Comparison of ENCODE assay signal across 8 cellular contexts in the genomic region with DNA sequence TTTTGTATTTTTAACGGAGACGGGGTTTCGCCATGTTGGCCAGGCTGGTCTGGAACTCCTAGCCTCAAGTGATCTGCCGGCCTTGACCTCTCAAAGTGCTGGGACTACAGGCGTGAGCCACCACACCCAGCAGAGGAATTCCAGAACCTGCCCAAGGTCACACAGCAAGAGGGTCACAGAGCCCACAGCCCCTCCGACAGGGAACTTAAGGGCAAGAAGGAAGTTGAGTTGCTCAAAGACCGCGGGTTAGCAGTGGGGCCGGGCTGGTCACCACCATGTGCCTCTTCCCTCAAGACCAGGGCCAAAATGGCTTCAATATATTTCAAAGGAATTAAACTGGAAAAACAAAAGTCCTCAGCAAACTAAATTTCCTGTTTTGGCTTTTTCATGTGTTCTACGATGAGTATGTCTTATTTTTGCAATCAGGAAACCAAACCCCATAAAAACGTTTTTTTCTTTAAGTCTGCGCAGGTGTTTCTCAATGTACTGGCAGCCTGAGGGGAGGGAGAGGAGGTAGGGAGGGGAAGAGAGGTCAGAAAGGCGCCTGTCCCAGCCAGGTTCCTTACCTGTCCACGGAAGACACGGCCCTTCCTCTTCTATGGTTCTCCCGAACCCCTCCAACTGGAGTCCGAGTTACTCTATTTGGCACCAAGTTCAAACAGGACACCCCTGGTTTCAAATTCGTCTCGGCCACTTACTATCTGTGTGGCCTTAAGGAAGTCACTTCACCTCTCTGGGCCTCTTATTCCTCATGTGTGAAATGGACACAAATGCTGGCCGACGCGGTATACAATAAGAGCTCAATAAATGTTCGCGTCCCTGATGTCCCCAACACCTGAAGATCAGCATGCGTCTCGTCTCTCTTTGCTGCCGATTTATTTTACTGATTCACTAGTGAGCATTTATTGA. TPM values are rescaled to one million over a fixed set of nuclear protein-coding genes. Genes with fewer than 3 reads are reported as not detected.
DNase-seq lines count a peak whose midpoint lies in the region; ATAC-seq and TF ChIP-seq lines count a peak whose summit lies in the region.

No MANE protein-coding gene starts in this region.

- intact Hi-C loops in heart right ventricle (cut with DNase I) = loop anchor here in 1 of 10 donors (10.0 kb wide), 1 partner anchor 119 kb away; no protein-coding TSS in a partner anchor

- peaks cover 0 to 45% (median 27%) of the 10 kb centered on the region in 9 donors for H3K4me1 ChIP-seq in heart right ventricle

- H3K4me1 Mint-ChIP-seq in activated CD8-positive, alpha-beta T cell treated with anti-CD3 and anti-CD28 coated beads, Interleukin-2, amount 10 ng/mL, durations not matched to agents 7 days and 5 days (ENCODE audit: low read depth) = peaks cover 26% of the 10 kb centered on the region

- POLR2A ChIA-PET in activated CD8-positive, alpha-beta T cell treated with anti-CD3 and anti-CD28 coated beads, Interleukin-2, amount 10 ng/mL, durations not matched to agents 7 days and 5 days (lab: Charles Lee) = interaction anchor here (1.0 to 1.7 kb wide), 3 partner anchors 10 to 170 kb away, joined by 3 to 4 read pairs (median 3); no protein-coding TSS in a partner anchor

- DNase-seq in NCI-H510A treated with DMSO at 0.1 percent for 48 hours (lab: John Stamatoyannopoulos, UW) = peak; percentile 30
- no peak for DNase-seq in NCI-H510A (lab: John Stamatoyannopoulos, UW)
- DNase-seq in activated CD8-positive, alpha-beta T cell treated with anti-CD3 and anti-CD28 coated beads, Interleukin-2, amount 10 ng/mL, durations not matched to agents 7 days and 5 days = peak; percentile 30
- DNase-seq in heart right ventricle = peak in 1 of 2 donors; percentile 26
- DNase-seq in retinal pigment epithelial cell (ENCODE audit: low read depth) = no peak
- no peak for DNase-seq in DMS 273 treated with DMSO at 0.1 percent for 48 hours (lab: John Stamatoyannopoulos, UW)
- DNase-seq in ACHN = no peak

- H3K27me3 Mint-ChIP-seq in activated CD8-positive, alpha-beta T cell treated with anti-CD3 and anti-CD28 coated beads, Interleukin-2, amount 10 ng/mL, durations not matched to agents 7 days and 5 days (ENCODE audit: low read depth) = peaks cover 5% of the 10 kb centered on the region

- 38 to 48% methylated on average over 27 of the region's 27 CpGs for WGBS in heart right ventricle, 2 donors

- H3K4me3 ChIP-seq in heart right ventricle = peak overlapping the region; percentile 64 to 96 (median 80)
- peak overlapping the region; percentile 66 for H3K4me3 ChIP-seq in retinal pigment epithelial cell (ENCODE audit: low read length)

- H3K36me3 Mint-ChIP-seq in activated CD8-positive, alpha-beta T cell treated with anti-CD3 and anti-CD28 coated beads, Interleukin-2, amount 10 ng/mL, durations not matched to agents 7 days and 5 days (ENCODE audit: low read depth) = peaks cover 19% of the 10 kb centered on the region

- in situ Hi-C loops in ACHN (cut with HindIII; ENCODE audit: low pct_ligation_motif_present, low pct_unique_long_range_greater_than_20kb, low sequenced_read_pairs) = no loop called here

- no peaks in the 10 kb centered on the region for H3K9me3 ChIP-seq in heart right ventricle

- peaks cover 0 to 37% (median 12%) of the 10 kb centered on the region in 9 donors for H3K36me3 ChIP-seq in heart right ventricle

- H3K9me3 Mint-ChIP-seq in activated CD8-positive, alpha-beta T cell treated with anti-CD3 and anti-CD28 coated beads, Interleukin-2, amount 10 ng/mL, durations not matched to agents 7 days and 5 days (ENCODE audit: insufficient read depth) = no peaks in the 10 kb centered on the region

- H3K27ac Mint-ChIP-seq in activated CD8-positive, alpha-beta T cell treated with anti-CD3 and anti-CD28 coated beads, Interleukin-2, amount 10 ng/mL, durations not matched to agents 7 days and 5 days = peak overlapping the region; percentile 80

- H3K27ac ChIP-seq in heart right ventricle = peak overlapping the region; percentile 37 to 94 (median 84)

- CTCF ChIA-PET in activated CD8-positive, alpha-beta T cell treated with anti-CD3 and anti-CD28 coated beads, Interleukin-2, amount 10 ng/mL, durations not matched to agents 7 days and 5 days (lab: Charles Lee) = interaction anchor here (0.9 to 2.2 kb wide), 3 partner anchors 23 to 101 kb away, joined by 3 to 6 read pairs (median 3); a partner anchor contains a TSS

- TF ChIP-seq CTCF in heart right ventricle (IDR thresholded peaks at IDR 0.05) (no peak), retinal pigment epithelial cell (conservative IDR thresholded peaks at IDR 0.05; ENCODE audit: low read depth, low read length) (no peak)

- peak; percentile 17 for ATAC-seq in HG03439 (IDR thresholded peaks at IDR 0.05; ENCODE audit: unreplicated experiment)
- peak; percentile 41 for ATAC-seq in activated CD8-positive, alpha-beta T cell treated with anti-CD3 and anti-CD28 coated beads, Interleukin-2, amount 10 ng/mL, durations not matched to agents 7 days and 5 days
- ATAC-seq in heart right ventricle = peak in 5 of 8 donors; percentile 4 to 43 (median 30)

- H3K4me3 Mint-ChIP-seq in activated CD8-positive, alpha-beta T cell treated with anti-CD3 and anti-CD28 coated beads, Interleukin-2, amount 10 ng/mL, durations not matched to agents 7 days and 5 days = peak overlapping the region; percentile 98

- no peaks in the 10 kb centered on the region for H3K27me3 ChIP-seq in heart right ventricle

RNA-seq across cellular contexts. Expression of a gene that starts 0.8 kb away (rescaled TPM):
- total RNA-seq in activated CD8-positive, alpha-beta T cell treated with anti-CD3 and anti-CD28 coated beads, Interleukin-2, amount 10 ng/mL, durations not matched to agents 7 days and 5 days = 10 to 100 TPM; 23.8 to 24.7 TPM
- 10 to 100 TPM in 6 of 10 donors, 1 to 10 TPM in 4; 7.2 to 15.0 (median 11.9) TPM for total RNA-seq in heart right ventricle
- polyA plus RNA-seq in heart right ventricle = 10 to 100 TPM in 1 of 2 donors, 1 to 10 TPM in 1; 8.0 to 16.9 TPM

RNA-seq across cellular contexts. Expression of a gene that starts 24.3 kb away (rescaled TPM):
- total RNA-seq in activated CD8-positive, alpha-beta T cell treated with anti-CD3 and anti-CD28 coated beads, Interleukin-2, amount 10 ng/mL, durations not matched to agents 7 days and 5 days = 10 to 100 TPM; 11.1 to 12.0 TPM
- total RNA-seq in heart right ventricle = 10 to 100 TPM; 24.7 to 53.9 (median 36.1) TPM
- polyA plus RNA-seq in heart right ventricle = 10 to 100 TPM; 13.0 to 20.0 TPM

Comparison
In these comparisons a context has a peak if more than half of its experiments do, and no peak if none do; other contexts are left out.
1. DNase-seq: peak in NCI-H510A treated with DMSO at 0.1 percent for 48 hours (single experiment) and activated CD8-positive, alpha-beta T cell treated with anti-CD3 and anti-CD28 coated beads, Interleukin-2, amount 10 ng/mL, durations not matched to agents 7 days and 5 days (single experiment); none in NCI-H510A (single experiment), retinal pigment epithelial cell (single experiment), DMS 273 treated with DMSO at 0.1 percent for 48 hours (single experiment) and ACHN (single experiment).
2. Peak in every context shown above with its lines, with median percentiles within 50 percentile points of each other: ATAC-seq.